ENCODE assay signal across 18 cellular contexts in the genomic region with DNA sequence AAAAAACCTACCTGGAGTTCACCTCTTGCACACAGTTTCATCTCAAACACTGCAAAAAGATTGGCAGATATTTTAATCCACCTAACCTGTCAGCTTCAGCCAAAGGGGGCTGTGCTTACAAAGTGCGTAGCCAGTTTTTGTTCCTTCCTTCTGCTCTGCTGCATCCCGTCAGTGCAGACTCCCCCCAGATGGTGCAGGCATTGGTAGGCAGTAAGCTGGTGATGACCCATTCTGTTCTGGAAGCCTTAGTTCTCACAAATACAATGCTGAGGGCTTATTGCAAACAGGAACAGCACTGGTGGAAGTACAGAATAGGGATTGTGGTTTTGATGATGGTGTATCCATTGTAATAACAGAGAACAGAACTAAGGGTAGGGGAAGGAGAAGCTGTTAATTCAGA.
A peak's percentile ranks its signal among the peaks of the same experiment; 100 is the strongest.
DNase-seq lines count a peak whose midpoint lies in the region; ATAC-seq and TF ChIP-seq lines count a peak whose summit lies in the region.
"Had no signal": no experiment of that assay in that cellular context is flagged by ENCODE, and none has a peak within 500 bp of the region (broad histone marks: within the 10 kb centered on the region; RNA-seq: fewer than 3 reads in every experiment).

No MANE protein-coding gene starts in this region.

- H3K4me3 ChIP-seq in left ventricle myocardium inferior (no peak overlapping the region), PC-3 (ENCODE audit: low read length) (no peak overlapping the region)
- H3K4me3 ChIP-seq: A549, MG63 had no signal

- no peak overlapping the region for H2AFZ ChIP-seq in PC-3 (ENCODE audit: low read length)

- no peak for TF ChIP-seq CTCF in left ventricle myocardium inferior (IDR thresholded peaks at IDR 0.05; ENCODE audit: borderline replicate concordance)
- TF ChIP-seq CTCF in PC-3 (conservative IDR thresholded peaks at IDR 0.05; ENCODE audit: low read depth, low read length): no peak

- H3K36me3 ChIP-seq in left ventricle myocardium inferior (no peaks in the 10 kb centered on the region), PC-3 (ENCODE audit: low read depth, low read length) (no peaks in the 10 kb centered on the region)
- H3K36me3 ChIP-seq: MG63 had no signal

- H3K4me1 ChIP-seq in left ventricle myocardium inferior (peaks cover 53% of the 10 kb centered on the region), PC-3 (ENCODE audit: insufficient read depth, low read length) (no peaks in the 10 kb centered on the region)
- H3K4me1 ChIP-seq: A549 had no signal

- H3K27me3 ChIP-seq in left ventricle myocardium inferior (ENCODE audit: low read depth) (no peaks in the 10 kb centered on the region), PC-3 (ENCODE audit: low read length) (no peaks in the 10 kb centered on the region)
- H3K27me3 ChIP-seq: MG63 had no signal

- H3K4me2 ChIP-seq in PC-3 (ENCODE audit: low read length): no peak overlapping the region
- H3K4me2 ChIP-seq: A549 had no signal

- H3F3A ChIP-seq in PC-3 (ENCODE audit: low read length, unreplicated experiment): no peaks in the 10 kb centered on the region

- no peaks in the 10 kb centered on the region for H3K36me3 Mint-ChIP-seq in naive thymus-derived CD8-positive, alpha-beta T cell

- H3K27me3 Mint-ChIP-seq in naive thymus-derived CD8-positive, alpha-beta T cell: peaks cover 0 to 6% (median 1%) of the 10 kb centered on the region in 5 donors

- CTCF ChIA-PET in PC-3 (lab: Charles Lee): no interaction called here

- no peak for ATAC-seq in Right ventricle myocardium inferior
- no peak for ATAC-seq in naive thymus-derived CD8-positive, alpha-beta T cell
- no peak for ATAC-seq in left lobe of liver
- ATAC-seq in PC-3: no peak
- no peak for ATAC-seq in HG02678 (IDR thresholded peaks at IDR 0.05; ENCODE audit: unreplicated experiment)
- ATAC-seq: A549 had no signal

- no peaks in the 10 kb centered on the region for H4K20me1 ChIP-seq in PC-3 (ENCODE audit: low read length)

- intact Hi-C loops in left ventricle myocardium inferior (cut with micrococcal nuclease): no loop called here
- intact Hi-C loops in Right ventricle myocardium inferior (cut with DNase I): no loop called here
- intact Hi-C loops in PC-3 (cut with micrococcal nuclease): no loop called here

- H3K79me2 ChIP-seq in PC-3 (ENCODE audit: low read length): no peaks in the 10 kb centered on the region

- H3K27ac ChIP-seq in left ventricle myocardium inferior (replicated peaks): peak overlapping the region; percentile 15
- peak overlapping the region; percentile 63 for H3K27ac ChIP-seq in cingulate gyrus (ENCODE audit: low read depth, low read length)
- H3K27ac ChIP-seq in PC-3 (ENCODE audit: low read length): no peak overlapping the region
- H3K27ac ChIP-seq: A549, C4-2B had no signal

- DNase-seq in left ventricle myocardium inferior (no peak), Right ventricle myocardium inferior (ENCODE audit: missing footprints) (no peak), medulla oblongata (ENCODE audit: extremely low spot score) (peak; percentile 19), left lobe of liver (ENCODE audit: low spot score) (no peak), PC-3 (no peak)
- DNase-seq in naive thymus-derived CD8-positive, alpha-beta T cell: no peak
- DNase-seq: EL, H7, IMR-90, Karpas-422, MG63, NCI-H1092 treated with DMSO at 0.1 percent for 48 hours, NCI-H69, SIG-M5 had no signal

- H3K27ac Mint-ChIP-seq in naive thymus-derived CD8-positive, alpha-beta T cell: no peak overlapping the region

- POLR2A ChIA-PET in naive thymus-derived CD8-positive, alpha-beta T cell (lab: Charles Lee): no interaction called here
- POLR2A ChIA-PET in PC-3 (lab: Charles Lee; ENCODE audit: unreplicated experiment): no interaction called here

- H3K9me3 Mint-ChIP-seq in naive thymus-derived CD8-positive, alpha-beta T cell: peaks cover 0 to 5% (median 0%) of the 10 kb centered on the region in 9 donors

- H3K9me2 ChIP-seq in PC-3 (replicated peaks; ENCODE audit: low read length): no peaks in the 10 kb centered on the region

- H3K4me3 Mint-ChIP-seq in naive thymus-derived CD8-positive, alpha-beta T cell: no peak overlapping the region

- no TSS peak for BruUV-seq in PC-3 (replicated peaks; lab: Mats Ljungman, UMichigan)

- H3K9ac ChIP-seq in PC-3 (ENCODE audit: low read length): no peak overlapping the region

- H3K9me3 ChIP-seq in left ventricle myocardium inferior (replicated peaks) (no peaks in the 10 kb centered on the region), PC-3 (ENCODE audit: low read length) (no peaks in the 10 kb centered on the region)
- H3K9me3 ChIP-seq: A549, MG63 had no signal

- no peaks in the 10 kb centered on the region for H3K4me1 Mint-ChIP-seq in naive thymus-derived CD8-positive, alpha-beta T cell
